Comparison of ENCODE assay signal across 1 cellular context in the genomic region with DNA sequence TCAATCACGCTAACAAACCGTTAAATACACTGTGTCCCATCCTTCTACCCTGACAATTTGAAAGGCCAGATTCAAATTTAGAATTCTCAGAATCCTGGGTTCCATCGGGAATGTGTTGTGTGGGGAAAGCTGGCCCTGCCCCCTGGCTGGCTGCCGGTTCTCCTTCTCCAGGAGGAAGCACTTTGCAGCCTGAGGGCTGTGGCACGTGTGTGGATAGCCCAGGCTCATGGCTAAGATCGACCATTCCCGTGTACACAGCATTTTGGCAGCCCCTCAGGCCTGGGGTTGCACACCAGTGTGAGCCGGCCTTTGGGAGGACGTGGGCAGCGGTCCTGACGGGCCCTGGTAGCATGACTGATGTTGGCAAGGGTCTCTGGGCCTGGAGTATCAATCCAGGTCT.
TF ChIP-seq lines count a peak whose summit lies in the region.

No MANE protein-coding gene starts in this region.

TF ChIP-seq in IMR-90, 13 proteins besides CTCF, POLR2A, EP300 and RAD21 (continued from another document):
- TF ChIP-seq, protein P1, sequence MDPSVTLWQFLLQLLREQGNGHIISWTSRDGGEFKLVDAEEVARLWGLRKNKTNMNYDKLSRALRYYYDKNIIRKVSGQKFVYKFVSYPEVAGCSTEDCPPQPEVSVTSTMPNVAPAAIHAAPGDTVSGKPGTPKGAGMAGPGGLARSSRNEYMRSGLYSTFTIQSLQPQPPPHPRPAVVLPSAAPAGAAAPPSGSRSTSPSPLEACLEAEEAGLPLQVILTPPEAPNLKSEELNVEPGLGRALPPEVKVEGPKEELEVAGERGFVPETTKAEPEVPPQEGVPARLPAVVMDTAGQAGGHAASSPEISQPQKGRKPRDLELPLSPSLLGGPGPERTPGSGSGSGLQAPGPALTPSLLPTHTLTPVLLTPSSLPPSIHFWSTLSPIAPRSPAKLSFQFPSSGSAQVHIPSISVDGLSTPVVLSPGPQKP (IDR thresholded peaks at IDR 0.05; ENCODE audit: borderline replicate concordance, low read depth, low read length): no peak
- TF ChIP-seq USF2 (IDR thresholded peaks at IDR 0.05; ENCODE audit: low read depth, low read length): no peak
- TF ChIP-seq RCOR1 (IDR thresholded peaks at IDR 0.05; ENCODE audit: insufficient replicate concordance, low read length): no peak
